In genomic region chr3:23859012-23859743, GRCh38 we compare ENCODE assay signal across 9 cellular contexts. TPM values are rescaled to one million over a fixed set of nuclear protein-coding genes. Genes with fewer than 3 reads are reported as not detected.
DNase-seq lines count a peak whose midpoint lies in the region; ATAC-seq lines count a peak whose summit lies in the region.
"Had no signal": no experiment of that assay in that cellular context is flagged by ENCODE, and none has a peak within 500 bp of the region (broad histone marks: within the 10 kb centered on the region; RNA-seq: fewer than 3 reads in every experiment).

No MANE protein-coding gene starts in this region.

- no peaks in the 10 kb centered on the region for H3K36me3 ChIP-seq in skeletal muscle tissue (ENCODE audit: control insufficient read depth in 3 of 3, insufficient read depth in 3 of 3, low read length in 3 of 3)

- peak overlapping the region in 2 of 3 donors; percentile 6 to 34 for H3K4me3 ChIP-seq in skeletal muscle tissue (ENCODE audit: low read length in 3 of 3)

- H3K4me1 ChIP-seq in skeletal muscle tissue (ENCODE audit: control insufficient read depth in 3 of 3, insufficient read depth in 3 of 3, low read length in 3 of 3), result peaks cover 28 to 35% (median 29%) of the 10 kb centered on the region in 3 donors

- H3K9ac ChIP-seq in skeletal muscle tissue (ENCODE audit: low read depth in 1 of 3, low read length in 3 of 3), result peak overlapping the region in 1 of 3 donors; percentile 17

- peak overlapping the region; percentile 73 for H3K27ac ChIP-seq in skeletal muscle tissue (ENCODE audit: low read depth, low read length)

- H3K9me3 ChIP-seq in skeletal muscle tissue (ENCODE audit: control insufficient read depth in 3 of 3, low read length in 3 of 3), result no peaks in the 10 kb centered on the region

- intact Hi-C loops in left cardiac atrium (cut with DNase I), result no loop called here

- peak; percentile 5 for DNase-seq in NCI-H510A treated with DMSO at 0.1 percent for 48 hours (lab: John Stamatoyannopoulos, UW)
- no peak for DNase-seq in NCI-H510A (lab: John Stamatoyannopoulos, UW)
- peak; percentile 49 for DNase-seq in T1000 (lab: John Stamatoyannopoulos, UW)
- DNase-seq in left cardiac atrium, result no peak
- DNase-seq: NCI-H446 had no signal

- ATAC-seq in left cardiac atrium, result peak; percentile 71 to 82
- ATAC-seq in activated CD4-positive, CD25-positive, alpha-beta regulatory T cell treated with anti-CD3 and anti-CD28 coated beads, Interleukin-2, amount 50 U/mL, for 24 hours, result no peak
- no peak for ATAC-seq in HG03175 (IDR thresholded peaks at IDR 0.05; ENCODE audit: unreplicated experiment)
- no peak for ATAC-seq in HG03469 (IDR thresholded peaks at IDR 0.05; ENCODE audit: unreplicated experiment)

- no peaks in the 10 kb centered on the region for H3K27me3 ChIP-seq in skeletal muscle tissue (ENCODE audit: control insufficient read depth in 3 of 3, insufficient read depth in 3 of 3, low read length in 3 of 3)

RNA-seq across cellular contexts. Expression of gene UBE2E1, which starts 53.4 kb away (rescaled TPM):
- 10 to 100 TPM; 51.8 to 54.7 TPM for total RNA-seq in left cardiac atrium
- 83.0 TPM for total RNA-seq in skeletal muscle tissue

RNA-seq across cellular contexts. Expression of gene NKIRAS1, which starts 57.6 kb away (rescaled TPM):
- total RNA-seq in left cardiac atrium (10 to 100 TPM; 12.9 to 15.4 TPM), skeletal muscle tissue (17.2 TPM)

RNA-seq across cellular contexts. Expression of gene RPL15, which starts 57.8 kb away (rescaled TPM):
- 1,000 to 10,000 TPM; 1,012 to 1,091 TPM for total RNA-seq in left cardiac atrium
- total RNA-seq in skeletal muscle tissue, result 3,028 TPM

Comparison
In these comparisons a context has a peak if more than half of its experiments do, and no peak if none do; other contexts are left out.
1. DNase-seq: peak in NCI-H510A treated with DMSO at 0.1 percent for 48 hours (single experiment) and T1000 (single experiment); none in NCI-H510A (single experiment) and left cardiac atrium (single experiment).
2. ATAC-seq: peak in left cardiac atrium (2 of 2); none in activated CD4-positive, CD25-positive, alpha-beta regulatory T cell treated with anti-CD3 and anti-CD28 coated beads, Interleukin-2, amount 50 U/mL, for 24 hours (0 of 2), HG03175 (single experiment) and HG03469 (single experiment).